23 cellular contexts compared by ENCODE assay signal in the genomic region with DNA sequence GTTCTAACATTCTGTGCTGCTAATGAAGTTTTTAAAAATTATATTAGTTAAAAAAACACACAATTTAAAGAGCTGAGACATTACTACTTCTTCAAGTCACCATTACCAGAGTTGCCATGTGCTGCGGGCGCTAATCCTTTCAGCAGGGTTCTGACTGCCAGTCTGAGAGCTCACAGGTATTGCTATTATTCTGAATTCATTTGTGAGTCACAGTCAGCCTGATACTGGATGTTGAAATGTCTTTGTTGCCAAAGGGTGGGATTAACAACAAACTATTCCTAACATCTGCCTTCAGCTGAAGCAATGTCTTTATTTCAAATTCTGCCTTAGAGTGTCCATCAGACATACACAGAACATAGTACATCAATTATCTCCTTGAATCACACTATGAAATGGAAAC.
"Had no signal": no experiment of that assay in that cellular context is flagged by ENCODE, and none has a peak within 500 bp of the region (broad histone marks: within the 10 kb centered on the region; RNA-seq: fewer than 3 reads in every experiment).

No MANE protein-coding gene starts in this region.

- H3K4me3 ChIP-seq: colonic mucosa, lung, pancreas, right lobe of liver, spleen, stomach, thoracic aorta, transverse colon had no signal

- FAIRE-seq: kidney, pancreas had no signal

- H3K27ac ChIP-seq: colonic mucosa, foreskin keratinocyte, pancreas, right lobe of liver, spleen, stomach, thoracic aorta, transverse colon had no signal

- H3K27me3 ChIP-seq: colonic mucosa, foreskin keratinocyte, right lobe of liver, spleen, transverse colon had no signal

- DNase-seq: colonic mucosa; dermis blood vessel endothelial cell; erythroblast; foreskin keratinocyte; immature natural killer cell; kidney; left colon; left ventricle myocardium superior; naive B cell; occipital lobe; pancreas; retina; right lobe of liver; spleen; stimulated activated CD4-positive, alpha-beta T cell treated with anti-CD3 and anti-CD28 coated beads, Interleukin-15, amount 100 ng/mL, for 24 hours; stimulated activated CD4-positive, alpha-beta T cell treated with anti-CD3 and anti-CD28 coated beads, Interleukin-1b, Interleukin-23, amount 100 ng/mL, for 48 hours; stimulated activated CD4-positive, alpha-beta T cell treated with anti-CD3 and anti-CD28 coated beads, Interleukin-4, amount 100 ng/mL, for 24 hours; stimulated activated naive B cell treated with anti-CD40 and anti-IgM and Interleukin-4, amounts not matched to agents 10 μg/mL and 1 μg/mL and 100 μg/mL, for 72 hours; stomach; substantia nigra; transverse colon had no signal

- H3K36me3 ChIP-seq: colonic mucosa, pancreas, right lobe of liver, spleen, stomach, thoracic aorta, transverse colon had no signal

- ATAC-seq: foreskin keratinocyte; left colon; left ventricle myocardium superior; pancreas; right lobe of liver; stimulated activated naive B cell treated with anti-CD40 and anti-IgM and Interleukin-4, amounts not matched to agents 10 μg/mL and 1 μg/mL and 100 μg/mL, for 72 hours had no signal

- H3K4me1 ChIP-seq: colonic mucosa, foreskin keratinocyte, pancreas, right lobe of liver, spleen, stomach, transverse colon had no signal

- H3K9me3 ChIP-seq: colonic mucosa, pancreas, right lobe of liver, spleen, stomach, thoracic aorta, transverse colon had no signal
